In genomic region chr5:80231693-80232092, GRCh38 we compare ENCODE assay signal across 1 cellular context.
TF ChIP-seq lines count a peak whose summit lies in the region.

No MANE protein-coding gene starts in this region.

TF ChIP-seq in liver, 16 proteins besides CTCF, POLR2A, EP300 and RAD21 (continued from another document):
- TF ChIP-seq HNF4A (conservative IDR thresholded peaks at IDR 0.05) (no peak), ATF3 (IDR thresholded peaks at IDR 0.05) (no peak), GABPA (IDR thresholded peaks at IDR 0.05 in 1 of 2, conservative IDR thresholded peaks at IDR 0.05 in 1 of 2) (no peak), HNF4G (IDR thresholded peaks at IDR 0.05) (no peak), TAF1 (conservative IDR thresholded peaks at IDR 0.05) (no peak)
